In genomic region chr14:92759679-92760523, GRCh38 we compare ENCODE assay signal across 1 cellular context.
TF ChIP-seq lines count a peak whose summit lies in the region.

No MANE protein-coding gene starts in this region.

TF ChIP-seq in K562, 482 proteins besides CTCF, POLR2A, EP300 and RAD21:
- TF ChIP-seq DMBX1 (CRISPR knock-in tag; IDR thresholded peaks at IDR 0.05; ENCODE audit: borderline replicate concordance) = no peak
TF ChIP-seq in K562: peak in this region for 0.
